Comparison of ENCODE assay signal across 19 cellular contexts in the genomic region with DNA sequence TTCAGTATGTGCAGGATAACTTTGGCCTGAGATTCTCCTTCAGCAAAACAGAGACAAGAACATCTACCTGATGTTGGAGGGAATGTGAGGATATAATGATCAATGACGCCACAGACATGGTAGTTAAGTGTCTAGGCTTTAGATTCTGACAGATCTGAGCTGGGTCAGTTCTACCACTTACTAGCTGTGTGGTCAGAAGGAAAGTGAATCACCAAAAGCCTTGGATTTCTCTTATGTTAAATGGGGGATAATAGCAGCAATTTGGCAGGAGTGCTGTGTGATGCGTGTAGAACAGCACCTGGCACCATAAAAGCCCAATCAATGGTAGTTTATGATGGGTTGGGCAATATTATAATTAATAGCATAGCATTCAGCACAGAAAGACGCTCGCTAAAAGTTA. TPM values are rescaled to one million over a fixed set of nuclear protein-coding genes. Genes with fewer than 3 reads are reported as not detected.
"Had no signal": no experiment of that assay in that cellular context is flagged by ENCODE, and none has a peak within 500 bp of the region (broad histone marks: within the 10 kb centered on the region; RNA-seq: fewer than 3 reads in every experiment).

No MANE protein-coding gene starts in this region.

- DNase-seq: activated CD4-positive, alpha-beta memory T cell treated with anti-CD3 and anti-CD28 coated beads, Interleukin-2, amount 10 ng/mL, durations not matched to agents 7 days and 5 days; activated CD4-positive, alpha-beta T cell treated with anti-CD3 and anti-CD28 coated beads for 48 hours; activated CD4-positive, CD25-positive, alpha-beta regulatory T cell; activated effector memory CD4-positive, alpha-beta T cell treated with anti-CD3 and anti-CD28 coated beads, Interleukin-2, amount 50 U/mL, for 16 hours; activated naive CD4-positive, alpha-beta T cell treated with anti-CD3 and anti-CD28 coated beads, Interleukin-2, amount 10 ng/mL, durations not matched to agents 7 days and 5 days; activated T-cell treated with anti-CD3 and anti-CD28 coated beads, Interleukin-2, amount 50 U/mL, for 72 hours; cortex of kidney; endodermal cell; esophagus squamous epithelium; heart left ventricle; left cardiac atrium; pancreas; psoas muscle; right cardiac atrium; stimulated activated CD4-positive, alpha-beta T cell treated with anti-CD3 and anti-CD28 coated beads, Interleukin-12 subunit alpha, Interleukin-12 subunit beta, amount 100 ng/mL, for 4 hours; stimulated activated CD4-positive, alpha-beta T cell treated with anti-CD3 and anti-CD28 coated beads, Interleukin-4, amount 100 ng/mL, for 4 hours; stimulated activated naive CD8-positive, alpha-beta T cell treated with anti-CD3 and anti-CD28 coated beads, Interleukin-15, Interleukin-2, amounts not matched to agents 100 U/mL and 50 U/mL, for 24 hours; upper lobe of left lung had no signal

- ATAC-seq: activated T-cell treated with anti-CD3 and anti-CD28 coated beads, Interleukin-2, amount 50 U/mL, for 72 hours; heart left ventricle; left cardiac atrium; pancreas; psoas muscle; right cardiac atrium; stimulated activated naive CD8-positive, alpha-beta T cell treated with anti-CD3 and anti-CD28 coated beads, Interleukin-15, Interleukin-2, amounts not matched to agents 100 U/mL and 50 U/mL, for 24 hours had no signal

RNA-seq across cellular contexts. Expression of a gene that starts 41.7 kb away (rescaled TPM):
- polyA plus RNA-seq: heart left ventricle, right cardiac atrium, thymus had no signal
